1 cellular context compared by ENCODE assay signal in the genomic region with DNA sequence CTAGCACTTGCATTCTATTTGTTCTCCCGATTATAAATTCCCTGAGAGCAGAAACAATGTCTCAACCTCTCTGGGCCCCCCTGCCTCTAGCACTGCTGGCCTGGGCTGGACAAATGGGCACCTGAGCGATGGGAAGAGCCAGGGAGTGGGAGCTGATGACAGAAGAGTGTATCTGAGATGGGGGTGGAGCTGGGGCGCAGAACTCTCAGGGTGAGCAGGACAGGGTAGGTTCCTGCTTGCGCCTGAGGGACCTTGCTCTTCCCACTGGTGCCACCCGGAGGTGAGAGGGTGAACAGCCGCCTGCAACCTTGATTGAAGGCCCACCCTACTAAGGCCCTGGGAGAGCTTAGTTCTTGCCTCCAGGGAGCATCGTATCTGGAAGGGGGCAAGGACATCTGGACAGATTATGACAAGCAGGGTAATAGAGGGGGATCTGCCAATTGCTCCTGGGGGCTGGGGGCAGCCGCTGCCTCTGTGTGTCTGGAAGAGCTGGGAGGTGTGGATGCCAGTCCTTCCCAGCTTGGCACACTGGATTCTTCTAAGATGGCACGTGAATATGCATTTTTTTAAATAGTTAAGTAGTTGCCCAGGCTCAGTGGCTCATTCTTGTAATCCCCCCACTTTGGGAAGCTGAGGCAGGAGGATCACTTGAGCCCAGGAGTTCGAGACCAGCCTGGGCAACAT.
TF ChIP-seq lines count a peak whose summit lies in the region.

No MANE protein-coding gene starts in this region.

TF ChIP-seq in HepG2, 621 proteins besides CTCF, POLR2A, EP300 and RAD21:
- TF ChIP-seq, protein P1, sequence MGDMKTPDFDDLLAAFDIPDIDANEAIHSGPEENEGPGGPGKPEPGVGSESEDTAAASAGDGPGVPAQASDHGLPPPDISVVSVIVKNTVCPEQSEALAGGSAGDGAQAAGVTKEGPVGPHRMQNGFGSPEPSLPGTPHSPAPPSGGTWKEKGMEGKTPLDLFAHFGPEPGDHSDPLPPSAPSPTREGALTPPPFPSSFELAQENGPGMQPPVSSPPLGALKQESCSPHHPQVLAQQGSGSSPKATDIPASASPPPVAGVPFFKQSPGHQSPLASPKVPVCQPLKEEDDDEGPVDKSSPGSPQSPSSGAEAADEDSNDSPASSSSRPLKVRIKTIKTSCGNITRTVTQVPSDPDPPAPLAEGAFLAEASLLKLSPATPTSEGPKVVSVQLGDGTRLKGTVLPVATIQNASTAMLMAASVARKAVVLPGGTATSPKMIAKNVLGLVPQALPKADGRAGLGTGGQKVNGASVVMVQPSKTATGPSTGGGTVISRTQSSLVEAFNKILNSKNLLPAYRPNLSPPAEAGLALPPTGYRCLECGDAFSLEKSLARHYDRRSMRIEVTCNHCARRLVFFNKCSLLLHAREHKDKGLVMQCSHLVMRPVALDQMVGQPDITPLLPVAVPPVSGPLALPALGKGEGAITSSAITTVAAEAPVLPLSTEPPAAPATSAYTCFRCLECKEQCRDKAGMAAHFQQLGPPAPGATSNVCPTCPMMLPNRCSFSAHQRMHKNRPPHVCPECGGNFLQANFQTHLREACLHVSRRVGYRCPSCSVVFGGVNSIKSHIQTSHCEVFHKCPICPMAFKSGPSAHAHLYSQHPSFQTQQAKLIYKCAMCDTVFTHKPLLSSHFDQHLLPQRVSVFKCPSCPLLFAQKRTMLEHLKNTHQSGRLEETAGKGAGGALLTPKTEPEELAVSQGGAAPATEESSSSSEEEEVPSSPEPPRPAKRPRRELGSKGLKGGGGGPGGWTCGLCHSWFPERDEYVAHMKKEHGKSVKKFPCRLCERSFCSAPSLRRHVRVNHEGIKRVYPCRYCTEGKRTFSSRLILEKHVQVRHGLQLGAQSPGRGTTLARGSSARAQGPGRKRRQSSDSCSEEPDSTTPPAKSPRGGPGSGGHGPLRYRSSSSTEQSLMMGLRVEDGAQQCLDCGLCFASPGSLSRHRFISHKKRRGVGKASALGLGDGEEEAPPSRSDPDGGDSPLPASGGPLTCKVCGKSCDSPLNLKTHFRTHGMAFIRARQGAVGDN (CRISPR knock-in tag; IDR thresholded peaks at IDR 0.05) = peak; percentile 41; the same call in 1 of the 2 replicates
- TF ChIP-seq SMC3 (IDR thresholded peaks at IDR 0.05; ENCODE audit: low read length) = peak; percentile 33; the same call in 1 of the 2 replicates
- TF ChIP-seq XRCC5 (optimal IDR thresholded peaks at IDR 0.05; ENCODE audit: low read length) = peak; percentile 64
- TF ChIP-seq KDM5B (CRISPR knock-in tag; IDR thresholded peaks at IDR 0.05; ENCODE audit: borderline replicate concordance) = peak; percentile 19; the same call in 1 of the 2 replicates
- TF ChIP-seq ZNF121 (CRISPR knock-in tag; IDR thresholded peaks at IDR 0.05) = 0 out of 2 replicates have a peak, but pooled peaks have one; percentile 35
- TF ChIP-seq RBM22 (optimal IDR thresholded peaks at IDR 0.05; ENCODE audit: low read length) = peak; percentile 47
- TF ChIP-seq, protein P2, sequence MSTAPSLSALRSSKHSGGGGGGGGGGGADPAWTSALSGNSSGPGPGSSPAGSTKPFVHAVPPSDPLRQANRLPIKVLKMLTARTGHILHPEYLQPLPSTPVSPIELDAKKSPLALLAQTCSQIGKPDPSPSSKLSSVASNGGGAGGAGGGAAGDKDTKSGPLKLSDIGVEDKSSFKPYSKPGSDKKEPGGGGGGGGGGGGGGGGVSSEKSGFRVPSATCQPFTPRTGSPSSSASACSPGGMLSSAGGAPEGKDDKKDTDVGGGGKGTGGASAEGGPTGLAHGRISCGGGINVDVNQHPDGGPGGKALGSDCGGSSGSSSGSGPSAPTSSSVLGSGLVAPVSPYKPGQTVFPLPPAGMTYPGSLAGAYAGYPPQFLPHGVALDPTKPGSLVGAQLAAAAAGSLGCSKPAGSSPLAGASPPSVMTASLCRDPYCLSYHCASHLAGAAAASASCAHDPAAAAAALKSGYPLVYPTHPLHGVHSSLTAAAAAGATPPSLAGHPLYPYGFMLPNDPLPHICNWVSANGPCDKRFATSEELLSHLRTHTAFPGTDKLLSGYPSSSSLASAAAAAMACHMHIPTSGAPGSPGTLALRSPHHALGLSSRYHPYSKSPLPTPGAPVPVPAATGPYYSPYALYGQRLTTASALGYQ (CRISPR knock-in tag; IDR thresholded peaks at IDR 0.05) = no peak
- TF ChIP-seq STAG1 (CRISPR knock-in tag; IDR thresholded peaks at IDR 0.05) = peak; percentile 73
- no peak for TF ChIP-seq ZNF564 (CRISPR knock-in tag; IDR thresholded peaks at IDR 0.05)
- TF ChIP-seq ZFX (CRISPR knock-in tag; IDR thresholded peaks at IDR 0.05; ENCODE audit: low read depth) = 0 out of 2 replicates have a peak, but pooled peaks have one; percentile 24
- TF ChIP-seq ZNF446 (CRISPR knock-in tag; IDR thresholded peaks at IDR 0.05) = no peak
- TF ChIP-seq, protein P3, sequence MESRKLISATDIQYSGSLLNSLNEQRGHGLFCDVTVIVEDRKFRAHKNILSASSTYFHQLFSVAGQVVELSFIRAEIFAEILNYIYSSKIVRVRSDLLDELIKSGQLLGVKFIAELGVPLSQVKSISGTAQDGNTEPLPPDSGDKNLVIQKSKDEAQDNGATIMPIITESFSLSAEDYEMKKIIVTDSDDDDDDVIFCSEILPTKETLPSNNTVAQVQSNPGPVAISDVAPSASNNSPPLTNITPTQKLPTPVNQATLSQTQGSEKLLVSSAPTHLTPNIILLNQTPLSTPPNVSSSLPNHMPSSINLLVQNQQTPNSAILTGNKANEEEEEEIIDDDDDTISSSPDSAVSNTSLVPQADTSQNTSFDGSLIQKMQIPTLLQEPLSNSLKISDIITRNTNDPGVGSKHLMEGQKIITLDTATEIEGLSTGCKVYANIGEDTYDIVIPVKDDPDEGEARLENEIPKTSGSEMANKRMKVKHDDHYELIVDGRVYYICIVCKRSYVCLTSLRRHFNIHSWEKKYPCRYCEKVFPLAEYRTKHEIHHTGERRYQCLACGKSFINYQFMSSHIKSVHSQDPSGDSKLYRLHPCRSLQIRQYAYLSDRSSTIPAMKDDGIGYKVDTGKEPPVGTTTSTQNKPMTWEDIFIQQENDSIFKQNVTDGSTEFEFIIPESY (CRISPR knock-in tag; IDR thresholded peaks at IDR 0.05) = 0 out of 2 replicates have a peak, but pooled peaks have one; percentile 45
